ENCODE assay signal across 23 cellular contexts in the genomic region with DNA sequence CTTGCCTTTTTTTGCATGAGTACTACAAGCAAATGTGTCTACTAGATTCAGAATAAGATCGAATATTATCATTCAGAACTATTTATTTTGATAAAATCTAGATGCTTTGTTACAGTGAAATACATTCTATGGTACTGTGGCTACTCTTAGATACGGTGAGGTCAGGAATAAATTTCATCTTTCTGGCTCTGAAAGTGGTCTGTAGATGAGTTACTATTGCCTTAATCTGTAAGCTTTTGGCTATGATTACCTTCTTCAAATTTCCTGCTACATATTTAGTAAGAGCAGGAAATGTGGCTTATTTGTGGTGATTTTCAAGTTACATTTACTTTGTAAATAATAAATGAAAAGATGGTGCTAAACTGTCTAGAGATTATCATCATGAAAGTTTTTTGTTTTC. TPM values are rescaled to one million over a fixed set of nuclear protein-coding genes. Genes with fewer than 3 reads are reported as not detected.
DNase-seq lines count a peak whose midpoint lies in the region; ATAC-seq and TF ChIP-seq lines count a peak whose summit lies in the region.
"Had no signal": no experiment of that assay in that cellular context is flagged by ENCODE, and none has a peak within 500 bp of the region (broad histone marks: within the 10 kb centered on the region; RNA-seq: fewer than 3 reads in every experiment).

No MANE protein-coding gene starts in this region.

- peak; percentile 83 for ATAC-seq in GM18907 (IDR thresholded peaks at IDR 0.05; ENCODE audit: unreplicated experiment)
- ATAC-seq in GM21423 (IDR thresholded peaks at IDR 0.05; ENCODE audit: unreplicated experiment): peak; percentile 69
- ATAC-seq in HG03159 (IDR thresholded peaks at IDR 0.05; ENCODE audit: unreplicated experiment): peak; percentile 53
- no peak for ATAC-seq in HG03521 (IDR thresholded peaks at IDR 0.05; ENCODE audit: unreplicated experiment)
- ATAC-seq in gastroesophageal sphincter: no peak
- ATAC-seq: stimulated activated naive B cell treated with anti-CD40 and anti-IgM and Interleukin-4, amounts not matched to agents 10 μg/mL and 1 μg/mL and 100 μg/mL, for 72 hours had no signal

- peak overlapping the region; percentile 8 for H3K27ac Mint-ChIP-seq in endothelial cell (ENCODE audit: unreplicated experiment)
- H3K27ac Mint-ChIP-seq: activated B cell treated with CpG ODN at 0.5 μM for 24 hours; activated CD4-positive, alpha-beta memory T cell treated with anti-CD3 and anti-CD28 coated beads for 36 hours; HFFc6; stimulated activated naive B cell treated with anti-CD40 and anti-IgM and Interleukin-4, amounts not matched to agents 10 μg/mL and 1 μg/mL and 100 μg/mL, for 72 hours had no signal

- 90 to 100% methylated on average over 2 of the region's 2 CpGs for WGBS in gastroesophageal sphincter (ENCODE audit: low coverage in 1 of 2), 2 donors

- H3K4me1 Mint-ChIP-seq in endothelial cell (ENCODE audit: unreplicated experiment): peaks cover 5% of the 10 kb centered on the region

- TF ChIP-seq EP300 in gastroesophageal sphincter (IDR thresholded peaks at IDR 0.05): no peak

- H3K27me3 ChIP-seq in WERI-Rb-1 (ENCODE audit: insufficient read depth, low read depth, severe bottlenecking) (no peaks in the 10 kb centered on the region), gastroesophageal sphincter (no peaks in the 10 kb centered on the region)

- H3K36me3 Mint-ChIP-seq in endothelial cell (ENCODE audit: low read depth, unreplicated experiment): peaks cover 8% of the 10 kb centered on the region

- H3K27ac ChIP-seq in WERI-Rb-1 (no peak overlapping the region), gastroesophageal sphincter (no peak overlapping the region)
- H3K27ac ChIP-seq: coronary artery had no signal

- TF ChIP-seq CTCF in endothelial cell (IDR thresholded peaks at IDR 0.05; ENCODE audit: unreplicated experiment) (no peak), WERI-Rb-1 (IDR thresholded peaks at IDR 0.05; ENCODE audit: low read depth, low read length) (no peak), gastroesophageal sphincter (IDR thresholded peaks at IDR 0.05) (no peak)

- H3K36me3 ChIP-seq in WERI-Rb-1 (peaks cover 21% of the 10 kb centered on the region), gastroesophageal sphincter (peaks cover 0 to 17% of the 10 kb centered on the region in 2 donors)

- H3K4me3 Mint-ChIP-seq in endothelial cell (ENCODE audit: unreplicated experiment): no peak overlapping the region
- H3K4me3 Mint-ChIP-seq: activated B cell treated with CpG ODN at 0.5 μM for 24 hours; activated CD4-positive, alpha-beta memory T cell treated with anti-CD3 and anti-CD28 coated beads for 36 hours; CD4-positive, alpha-beta memory T cell; HFFc6; stimulated activated naive B cell treated with anti-CD40 and anti-IgM and Interleukin-4, amounts not matched to agents 10 μg/mL and 1 μg/mL and 100 μg/mL, for 72 hours had no signal

- DNase-seq in endothelial cell (ENCODE audit: low spot score) (no peak), WERI-Rb-1 (no peak)
- DNase-seq: activated B cell treated with CpG ODN at 0.5 μM for 24 hours; activated CD4-positive, alpha-beta memory T cell treated with anti-CD3 and anti-CD28 coated beads for 36 hours; amniotic stem cell; CD4-positive, alpha-beta memory T cell; DMS 273 treated with DMSO at 0.1 percent for 48 hours; glutamatergic neuron; HFFc6; NCI-H2029; NCI-H345; NCI-H82; nucleus accumbens; stimulated activated CD4-positive, alpha-beta T cell treated with anti-CD3 and anti-CD28 coated beads, Interleukin-2, amount 100 ng/mL, for 48 hours; stimulated activated naive B cell treated with anti-CD40 and anti-IgM and Interleukin-4, amounts not matched to agents 10 μg/mL and 1 μg/mL and 100 μg/mL, for 72 hours; T-helper 9 cell had no signal

- no peak overlapping the region for H3K4me3 ChIP-seq in WERI-Rb-1 (ENCODE audit: low read depth, low read length)
- H3K4me3 ChIP-seq in gastroesophageal sphincter: no peak overlapping the region
- H3K4me3 ChIP-seq: coronary artery, smooth muscle cell had no signal

- peaks cover 0 to 20% (median 0%) of the 10 kb centered on the region in 3 donors for H3K4me1 ChIP-seq in gastroesophageal sphincter

- H3K9me3 ChIP-seq in WERI-Rb-1 (ENCODE audit: severe bottlenecking) (no peaks in the 10 kb centered on the region), gastroesophageal sphincter (no peaks in the 10 kb centered on the region)

- no peaks in the 10 kb centered on the region for H3K9me3 Mint-ChIP-seq in endothelial cell (ENCODE audit: unreplicated experiment)
- H3K9me3 Mint-ChIP-seq: activated B cell treated with CpG ODN at 0.5 μM for 24 hours; activated CD4-positive, alpha-beta memory T cell treated with anti-CD3 and anti-CD28 coated beads for 36 hours; CD4-positive, alpha-beta memory T cell; HFFc6; stimulated activated naive B cell treated with anti-CD40 and anti-IgM and Interleukin-4, amounts not matched to agents 10 μg/mL and 1 μg/mL and 100 μg/mL, for 72 hours had no signal

- no peak for TF ChIP-seq POLR2A in gastroesophageal sphincter (IDR thresholded peaks at IDR 0.05)

- peaks cover 4% of the 10 kb centered on the region for H3K27me3 Mint-ChIP-seq in endothelial cell (ENCODE audit: unreplicated experiment)
- H3K27me3 Mint-ChIP-seq: activated B cell treated with CpG ODN at 0.5 μM for 24 hours; activated CD4-positive, alpha-beta memory T cell treated with anti-CD3 and anti-CD28 coated beads for 36 hours; CD4-positive, alpha-beta memory T cell; stimulated activated naive B cell treated with anti-CD40 and anti-IgM and Interleukin-4, amounts not matched to agents 10 μg/mL and 1 μg/mL and 100 μg/mL, for 72 hours had no signal

RNA-seq across cellular contexts. Expression of gene SCAF8, which starts 50.0 kb away (rescaled TPM):
- 51.4 TPM for total RNA-seq in endothelial cell (ENCODE audit: unreplicated experiment)
- total RNA-seq in gastroesophageal sphincter: 10 to 100 TPM; 38.5 to 56.8 (median 42.5) TPM

Comparison
In these comparisons a context has a peak if more than half of its experiments do, and no peak if none do; other contexts are left out.
1. ATAC-seq: peak in GM18907 (single experiment), GM21423 (single experiment) and HG03159 (single experiment); none in HG03521 (single experiment) and gastroesophageal sphincter (single experiment).